In genomic region chr12:131264625-131265024, GRCh38 we compare ENCODE assay signal across 20 cellular contexts.
DNase-seq lines count a peak whose midpoint lies in the region; ATAC-seq and TF ChIP-seq lines count a peak whose summit lies in the region.
"Had no signal": no experiment of that assay in that cellular context is flagged by ENCODE, and none has a peak within 500 bp of the region (broad histone marks: within the 10 kb centered on the region; RNA-seq: fewer than 3 reads in every experiment).

No MANE protein-coding gene starts in this region.

- no peak overlapping the region for H4K91ac ChIP-seq in neuronal stem cell (ENCODE audit: low read depth, low read length, poor library complexity)

- TF ChIP-seq CTCF in HEK293 (tag by site-specific recombination; IDR thresholded peaks at IDR 0.05), result no peak
- TF ChIP-seq CTCF in transverse colon (IDR thresholded peaks at IDR 0.05), result no peak

- H3K4me3 ChIP-seq in HEK293 (ENCODE audit: low read depth, low read length) (no peak overlapping the region), neuronal stem cell (ENCODE audit: low read length in 2 of 2) (no peak overlapping the region), transverse colon (no peak overlapping the region)
- H3K4me3 ChIP-seq: GM12878, SJSA1 had no signal

- peak overlapping the region; percentile 95 for H3K23ac ChIP-seq in neuronal stem cell (ENCODE audit: low read depth, low read length, poor library complexity)

- no peak for TF ChIP-seq POLR2A in transverse colon (IDR thresholded peaks at IDR 0.05)

- intact Hi-C loops in transverse colon (cut with DNase I; ENCODE audit: low total_unique reads), result loop anchor here (2.0 to 5.0 kb wide), 2 partner anchors 38 to 898 kb away; no protein-coding TSS in a partner anchor

- H3K4me2 ChIP-seq in neuronal stem cell (ENCODE audit: insufficient read depth, low read length, poor library complexity, severe bottlenecking), result no peak overlapping the region

- H2BK5ac ChIP-seq in neuronal stem cell (ENCODE audit: low read length), result no peak overlapping the region

- H2BK12ac ChIP-seq in neuronal stem cell (ENCODE audit: low read length), result no peak overlapping the region

- H3K9ac ChIP-seq in neuronal stem cell (ENCODE audit: low read depth, low read length, poor library complexity), result peak overlapping the region; percentile 70
- H3K9ac ChIP-seq: parathyroid adenoma had no signal

- WGBS in neuronal stem cell (ENCODE audit: extremely low coverage in 2 of 2, insufficient read length in 2 of 2, insufficient replicate concordance in 1 of 2), 2 donors, result no CpG with 5 or more reads among the region's 10 CpGs
- WGBS in transverse colon (ENCODE audit: low coverage in 1 of 2), 2 donors, result 68% methylated on average over 10 of the region's 10 CpGs; no CpG with 5 or more reads in 1 of the 2 donors

- H3K9me3 ChIP-seq in HEK293 (ENCODE audit: control insufficient read depth, insufficient read depth, low read depth, low read length), result no peaks in the 10 kb centered on the region
- no peaks in the 10 kb centered on the region for H3K9me3 ChIP-seq in neuronal stem cell (replicated peaks in 1 of 2; ENCODE audit: control insufficient read depth in 2 of 2, insufficient read depth in 1 of 2, low read depth in 1 of 2, low read length in 2 of 2)
- H3K9me3 ChIP-seq in transverse colon, result no peaks in the 10 kb centered on the region
- H3K9me3 ChIP-seq: SJSA1 had no signal

- DNase-seq in Caki2 (ENCODE audit: low read depth), result peak; percentile 80
- peak; percentile 5 for DNase-seq in astrocyte of the hippocampus (ENCODE audit: low read depth, low spot score)
- DNase-seq in neuronal stem cell (ENCODE audit: low spot score), result no peak
- DNase-seq in activated T-cell treated with anti-CD3 and anti-CD28 coated beads, Interleukin-2, amount 50 U/mL, for 1 hour, result no peak
- DNase-seq in transverse colon, result no peak
- DNase-seq in NOMO-1 treated with DMSO at 0.1 percent for 48 hours (lab: John Stamatoyannopoulos, UW; ENCODE audit: unreplicated experiment), result no peak
- DNase-seq: activated CD4-positive, alpha-beta memory T cell treated with anti-CD3 and anti-CD28 coated beads, Interleukin-2, amount 10 ng/mL, durations not matched to agents 7 days and 5 days; activated naive CD8-positive, alpha-beta T cell treated with anti-CD3 and anti-CD28 coated beads for 36 hours; activated T-cell treated with anti-CD3 and anti-CD28 coated beads, Interleukin-2, amount 50 U/mL, for 72 hours; brain microvascular endothelial cell; GF-D8; NCI-H1930; NCI-H446 treated with DMSO at 0.1 percent for 48 hours; stimulated activated CD4-positive, alpha-beta T cell treated with anti-CD3 and anti-CD28 coated beads, Interleukin-4, amount 100 ng/mL, for 1 hour; T-helper 17 cell had no signal

- POLR2A ChIA-PET in HEK293 (lab: Yijun Ruan, JAX), result no interaction called here

- no peak for ATAC-seq in GM19328 (IDR thresholded peaks at IDR 0.05; ENCODE audit: unreplicated experiment)
- ATAC-seq: activated T-cell treated with anti-CD3 and anti-CD28 coated beads, Interleukin-2, amount 50 U/mL, for 72 hours; GM12878; T-helper 17 cell had no signal

- TF ChIP-seq EP300 in transverse colon (IDR thresholded peaks at IDR 0.05; ENCODE audit: low read depth), result no peak

- peaks cover 2% of the 10 kb centered on the region for H3K79me1 ChIP-seq in neuronal stem cell (ENCODE audit: low read depth, low read length)

- H2AK5ac ChIP-seq in neuronal stem cell (ENCODE audit: low read depth, low read length), result no peak overlapping the region

- H3K27me3 ChIP-seq in neuronal stem cell (ENCODE audit: control insufficient read depth in 3 of 3, insufficient read depth in 3 of 3, low read depth in 1 of 3, low read length in 3 of 3) (no peaks in the 10 kb centered on the region), transverse colon (no peaks in the 10 kb centered on the region)
- H3K27me3 ChIP-seq: brain microvascular endothelial cell had no signal

- CTCF ChIA-PET in HEK293 (lab: Yijun Ruan, JAX), result interaction anchor here (0.6 kb wide), 1 partner anchor 82 kb away, joined by 4 read pairs; no protein-coding TSS in a partner anchor

- H3K36me3 ChIP-seq in HEK293 (ENCODE audit: control insufficient read depth in 2 of 2, insufficient read depth in 1 of 2, low read length in 2 of 2) (no peaks in the 10 kb centered on the region), neuronal stem cell (replicated peaks in 1 of 2; ENCODE audit: control insufficient read depth in 2 of 2, insufficient read depth in 2 of 2, low read length in 2 of 2) (no peaks in the 10 kb centered on the region), transverse colon (no peaks in the 10 kb centered on the region)
- H3K36me3 ChIP-seq: brain microvascular endothelial cell, SJSA1 had no signal

- no peak overlapping the region for H2BK15ac ChIP-seq in neuronal stem cell (ENCODE audit: low read length)

- in situ Hi-C loops in Caki2 (cut with HindIII; ENCODE audit: low pct_unique_long_range_greater_than_20kb, low sequenced_read_pairs) (no loop called here), transverse colon (cut with MboI; ENCODE audit: low pct_ligation_motif_present in 1 of 4, low pct_unique_long_range_greater_than_20kb in 1 of 4, low sequenced_read_pairs in 3 of 4) (no loop called here)

- H3K4me1 ChIP-seq in HEK293 (ENCODE audit: control insufficient read depth, insufficient read depth, low read length) (no peaks in the 10 kb centered on the region), neuronal stem cell (ENCODE audit: control insufficient read depth in 2 of 2, insufficient read depth in 1 of 2, low read depth in 1 of 2, low read length in 2 of 2) (peaks cover 0 to 5% of the 10 kb centered on the region in 2 donors), transverse colon (no peaks in the 10 kb centered on the region)
- H3K4me1 ChIP-seq: parathyroid adenoma, SJSA1 had no signal

- no peak overlapping the region for H2AFZ ChIP-seq in neuronal stem cell (ENCODE audit: low read length)
- H2AFZ ChIP-seq: parathyroid adenoma had no signal

- peak overlapping the region; percentile 56 for H3K14ac ChIP-seq in neuronal stem cell (ENCODE audit: low read length)

- H3K27ac ChIP-seq in HEK293 (ENCODE audit: extremely low read depth, low read depth, low read length), result no peak overlapping the region
- H3K27ac ChIP-seq in neuronal stem cell (replicated peaks; ENCODE audit: low read length), result no peak overlapping the region
- no peak overlapping the region for H3K27ac ChIP-seq in transverse colon
- H3K27ac ChIP-seq: brain microvascular endothelial cell, parathyroid adenoma, SJSA1 had no signal

- H4K8ac ChIP-seq in neuronal stem cell (ENCODE audit: low read depth, low read length), result no peak overlapping the region

- H2BK120ac ChIP-seq in neuronal stem cell (ENCODE audit: low read depth, low read length), result no peak overlapping the region

- peak overlapping the region; percentile 89 for H3K18ac ChIP-seq in neuronal stem cell (ENCODE audit: low read length)

- H3K4ac ChIP-seq in neuronal stem cell (ENCODE audit: low read length), result no peak overlapping the region

TF ChIP-seq in HEK293, 187 proteins besides CTCF, POLR2A, EP300 and RAD21:
- peak; percentile 43 for TF ChIP-seq ZNF341 (tag by site-specific recombination; IDR thresholded peaks at IDR 0.05; ENCODE audit: low read depth)
- no peak for TF ChIP-seq ZNF596 (tag by site-specific recombination; IDR thresholded peaks at IDR 0.05)
- peak; percentile 69 for TF ChIP-seq ZIC2 (tag by site-specific recombination; IDR thresholded peaks at IDR 0.05)
- TF ChIP-seq OSR2 (tag by site-specific recombination; IDR thresholded peaks at IDR 0.05), result no peak
- no peak for TF ChIP-seq ZNF580 (tag by site-specific recombination; IDR thresholded peaks at IDR 0.05)
- TF ChIP-seq ZBTB1 (tag by site-specific recombination; IDR thresholded peaks at IDR 0.05), result no peak
TF ChIP-seq in HEK293: peak in this region for 2.

Comparison
In these comparisons a context has a peak if more than half of its experiments do, and no peak if none do; other contexts are left out.
1. DNase-seq: peak in Caki2 (single experiment) and astrocyte of the hippocampus (single experiment); none in neuronal stem cell (single experiment), activated T-cell treated with anti-CD3 and anti-CD28 coated beads, Interleukin-2, amount 50 U/mL, for 1 hour (single experiment), transverse colon (single experiment) and NOMO-1 treated with DMSO at 0.1 percent for 48 hours (single experiment).